In the genomic region with DNA sequence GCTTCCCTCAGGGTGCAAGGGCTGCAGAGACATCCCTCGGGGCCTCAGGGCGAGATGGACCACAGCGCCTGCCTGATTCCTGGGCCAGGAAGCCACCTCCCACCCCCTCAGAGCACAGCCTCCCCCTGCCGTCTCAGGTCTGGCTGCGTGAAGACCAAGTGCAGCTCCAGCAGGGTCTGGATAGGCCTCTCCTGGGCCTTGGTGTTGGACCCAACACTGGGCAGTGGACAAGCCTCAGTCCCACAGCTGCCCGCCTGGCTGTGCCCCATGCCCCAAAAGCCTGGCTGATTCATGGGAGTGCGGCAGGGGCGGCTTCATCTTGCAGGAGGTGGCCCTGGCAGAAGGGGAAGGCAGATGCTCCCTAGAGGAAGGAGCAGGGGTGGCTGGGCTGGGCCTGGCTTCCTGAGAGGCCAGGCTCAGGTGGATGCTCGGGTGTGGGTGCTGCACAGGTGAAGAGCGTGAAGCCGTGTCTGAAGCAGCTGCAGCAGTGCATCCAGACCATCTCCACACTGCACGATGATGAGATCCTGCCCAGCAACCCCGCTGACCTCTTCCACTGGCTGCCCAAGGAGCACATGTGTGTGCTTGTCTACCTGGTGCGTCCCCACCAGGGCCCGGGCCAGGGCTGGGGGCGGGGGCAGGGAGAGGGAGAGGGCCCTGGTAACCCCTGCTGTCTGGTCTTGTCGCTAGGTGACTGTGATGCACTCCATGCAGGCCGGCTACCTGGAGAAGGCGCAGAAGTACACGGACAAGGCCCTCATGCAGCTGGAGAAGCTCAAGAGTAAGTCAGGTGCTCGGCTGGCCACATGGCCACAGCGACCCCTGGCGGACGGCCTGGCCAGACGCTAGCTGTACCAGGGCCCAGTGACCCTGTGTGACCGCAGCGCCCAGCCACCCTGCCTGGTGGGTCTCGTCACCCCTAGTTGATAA, we compare ENCODE assay signal across 9 cellular contexts. TPM values are rescaled to one million over a fixed set of nuclear protein-coding genes. Genes with fewer than 3 reads are reported as not detected.
DNase-seq lines count a peak whose midpoint lies in the region; ATAC-seq and TF ChIP-seq lines count a peak whose summit lies in the region.
"Had no signal": no experiment of that assay in that cellular context is flagged by ENCODE, and none has a peak within 500 bp of the region (broad histone marks: within the 10 kb centered on the region; RNA-seq: fewer than 3 reads in every experiment).

No MANE protein-coding gene starts in this region.

- no peaks in the 10 kb centered on the region for H3K27me3 ChIP-seq in OCI-LY1 (ENCODE audit: insufficient read depth, low read length)

- H3K9me2 ChIP-seq in OCI-LY1 (ENCODE audit: low read depth, low read length), result no peaks in the 10 kb centered on the region

- no peak overlapping the region for H3K27ac ChIP-seq in OCI-LY1 (ENCODE audit: low read depth, low read length, poor library complexity, severe bottlenecking)
- H3K27ac ChIP-seq: KMS-11 had no signal

- no peak overlapping the region for H3K27ac Mint-ChIP-seq in memory B cell

- peak; percentile 68 for ATAC-seq in memory B cell (ENCODE audit: low read depth)
- no peak for ATAC-seq in HG03025 (IDR thresholded peaks at IDR 0.05; ENCODE audit: low FRiP score, unreplicated experiment)
- no peak for ATAC-seq in HG02678 (IDR thresholded peaks at IDR 0.05; ENCODE audit: unreplicated experiment)

- H3K9me3 ChIP-seq in OCI-LY1 (ENCODE audit: low read length), result no peaks in the 10 kb centered on the region

- H3K4me1 Mint-ChIP-seq in memory B cell, result no peaks in the 10 kb centered on the region

- H3K9ac ChIP-seq in OCI-LY1 (ENCODE audit: low read length), result no peak overlapping the region
- H3K9ac ChIP-seq: KMS-11 had no signal

- H3K4me1 ChIP-seq in OCI-LY1 (ENCODE audit: insufficient read depth, low read length, severe bottlenecking), result no peaks in the 10 kb centered on the region

- H3K36me3 Mint-ChIP-seq in memory B cell, result peaks cover 30% of the 10 kb centered on the region

- H3K36me3 ChIP-seq in OCI-LY1 (ENCODE audit: insufficient read depth, low read length), result peaks cover 74% of the 10 kb centered on the region

- peak; percentile 34 for DNase-seq in COR-L47 (lab: John Stamatoyannopoulos, UW)
- DNase-seq in HFF-Myc (ENCODE audit: extremely low read depth, low read depth), result no peak
- peak; percentile 16 to 70 for DNase-seq in dermis microvascular lymphatic vessel endothelial cell (ENCODE audit: low read depth in 2 of 2)
- no peak for DNase-seq in memory B cell (ENCODE audit: low spot score in 2 of 2)
- no peak for DNase-seq in stimulated activated CD4-positive, alpha-beta T cell treated with anti-CD3 and anti-CD28 coated beads, Interleukin-4, amount 100 ng/mL, for 1 hour

- no peak overlapping the region for H3K4me3 Mint-ChIP-seq in memory B cell

- no peaks in the 10 kb centered on the region for H3K79me2 ChIP-seq in OCI-LY1 (ENCODE audit: insufficient read depth, low read length)

- no peak overlapping the region for H3K4me3 ChIP-seq in HFF-Myc (replicated peaks; ENCODE audit: low read depth, low read length)
- H3K4me3 ChIP-seq in OCI-LY1 (ENCODE audit: low read depth, low read length, poor library complexity, severe bottlenecking), result no peak overlapping the region

- TF ChIP-seq CTCF in HFF-Myc (IDR thresholded peaks at IDR 0.05; ENCODE audit: low read depth, low read length, missing control alignments) (peak; percentile 89), OCI-LY1 (IDR thresholded peaks at IDR 0.05; ENCODE audit: low read length) (peak; percentile 83)

- H3F3A ChIP-seq in OCI-LY1 (ENCODE audit: insufficient read depth, low read length), result no peaks in the 10 kb centered on the region

- H3K4me2 ChIP-seq in OCI-LY1 (ENCODE audit: low read length), result no peak overlapping the region
- H3K4me2 ChIP-seq: KMS-11 had no signal

- H3K9me3 Mint-ChIP-seq in memory B cell, result no peaks in the 10 kb centered on the region

- no peaks in the 10 kb centered on the region for H4K20me1 ChIP-seq in OCI-LY1 (ENCODE audit: insufficient read depth, low read length)

- H2AFZ ChIP-seq in OCI-LY1 (ENCODE audit: low read length), result no peak overlapping the region

- no peaks in the 10 kb centered on the region for H3K27me3 Mint-ChIP-seq in memory B cell

RNA-seq across cellular contexts. Expression of gene MAU2, which starts 21.7 kb away (rescaled TPM):
- 16.9 and 38.2 TPM in 2 replicates for total RNA-seq in dermis microvascular lymphatic vessel endothelial cell

RNA-seq across cellular contexts. Expression of gene SUGP1, which starts 22.0 kb away (rescaled TPM):
- 17.7 TPM in 2 replicates for total RNA-seq in dermis microvascular lymphatic vessel endothelial cell

Comparison
In these comparisons a context has a peak if more than half of its experiments do, and no peak if none do; other contexts are left out.
1. DNase-seq: peak in COR-L47 (single experiment) and dermis microvascular lymphatic vessel endothelial cell (2 of 2); none in HFF-Myc (single experiment), memory B cell (0 of 2) and stimulated activated CD4-positive, alpha-beta T cell treated with anti-CD3 and anti-CD28 coated beads, Interleukin-4, amount 100 ng/mL, for 1 hour (single experiment).